Comparison of ENCODE assay signal across 16 cellular contexts in genomic region chr3:2950159-2950558, GRCh38.
"Had no signal": no experiment of that assay in that cellular context is flagged by ENCODE, and none has a peak within 500 bp of the region (broad histone marks: within the 10 kb centered on the region; RNA-seq: fewer than 3 reads in every experiment).

No MANE protein-coding gene starts in this region.

- H3K27ac Mint-ChIP-seq: activated CD4-positive, alpha-beta memory T cell treated with anti-CD3 and anti-CD28 coated beads for 36 hours; activated CD4-positive, alpha-beta T cell treated with anti-CD3 and anti-CD28 coated beads for 36 hours; activated CD8-positive, alpha-beta memory T cell treated with anti-CD3 and anti-CD28 coated beads, Interleukin-2, amount 10 ng/mL, durations not matched to agents 7 days and 5 days; activated naive CD4-positive, alpha-beta T cell treated with anti-CD3 and anti-CD28 coated beads, Interleukin-2, amount 10 ng/mL, durations not matched to agents 7 days and 5 days; activated T-helper 2 cell treated with anti-CD3 and anti-CD28 coated beads, Interferon-gamma antibody, Interleukin-2, Interleukin-4, amounts not matched to agents 10 μg/mL and 5 μg/mL and 100 μg/mL, durations not matched to agents 14 hours and 24 hours and 36 hours; natural killer cell; stimulated activated naive B cell treated with anti-CD40 and anti-IgM and Interleukin-4, amounts not matched to agents 10 μg/mL and 1 μg/mL and 100 μg/mL, for 72 hours; T-helper 17 cell had no signal

- H3K27ac ChIP-seq: coronary artery, neutrophil, tibial artery, WERI-Rb-1 had no signal

- ATAC-seq: activated CD4-positive, alpha-beta T cell treated with anti-CD3 and anti-CD28 coated beads for 36 hours; activated CD8-positive, alpha-beta memory T cell treated with anti-CD3 and anti-CD28 coated beads, Interleukin-2, amount 10 ng/mL, durations not matched to agents 7 days and 5 days; esophagus mucosa; natural killer cell; T-helper 17 cell had no signal

- H3K4me3 ChIP-seq: coronary artery, tibial artery had no signal

- H3K36me3 ChIP-seq: neutrophil, tibial artery, WERI-Rb-1 had no signal

- H3K4me3 Mint-ChIP-seq: activated CD4-positive, alpha-beta memory T cell treated with anti-CD3 and anti-CD28 coated beads for 36 hours; activated CD4-positive, alpha-beta T cell treated with anti-CD3 and anti-CD28 coated beads for 36 hours; activated CD8-positive, alpha-beta memory T cell treated with anti-CD3 and anti-CD28 coated beads, Interleukin-2, amount 10 ng/mL, durations not matched to agents 7 days and 5 days; activated naive CD4-positive, alpha-beta T cell treated with anti-CD3 and anti-CD28 coated beads, Interleukin-2, amount 10 ng/mL, durations not matched to agents 7 days and 5 days; natural killer cell; stimulated activated naive B cell treated with anti-CD40 and anti-IgM and Interleukin-4, amounts not matched to agents 10 μg/mL and 1 μg/mL and 100 μg/mL, for 72 hours; T-helper 17 cell had no signal

- H3K4me1 ChIP-seq: tibial artery had no signal

- H3K9me3 ChIP-seq: neutrophil, tibial artery had no signal

- H3K4me1 Mint-ChIP-seq: activated CD4-positive, alpha-beta T cell treated with anti-CD3 and anti-CD28 coated beads for 36 hours; activated CD8-positive, alpha-beta memory T cell treated with anti-CD3 and anti-CD28 coated beads, Interleukin-2, amount 10 ng/mL, durations not matched to agents 7 days and 5 days; activated naive CD4-positive, alpha-beta T cell treated with anti-CD3 and anti-CD28 coated beads, Interleukin-2, amount 10 ng/mL, durations not matched to agents 7 days and 5 days; natural killer cell; T-helper 17 cell had no signal

- H3K36me3 Mint-ChIP-seq: activated CD4-positive, alpha-beta memory T cell treated with anti-CD3 and anti-CD28 coated beads for 36 hours; activated CD8-positive, alpha-beta memory T cell treated with anti-CD3 and anti-CD28 coated beads, Interleukin-2, amount 10 ng/mL, durations not matched to agents 7 days and 5 days; activated naive CD4-positive, alpha-beta T cell treated with anti-CD3 and anti-CD28 coated beads, Interleukin-2, amount 10 ng/mL, durations not matched to agents 7 days and 5 days; natural killer cell; stimulated activated naive B cell treated with anti-CD40 and anti-IgM and Interleukin-4, amounts not matched to agents 10 μg/mL and 1 μg/mL and 100 μg/mL, for 72 hours had no signal

- H3K9me3 Mint-ChIP-seq: activated CD4-positive, alpha-beta memory T cell treated with anti-CD3 and anti-CD28 coated beads for 36 hours; activated naive CD4-positive, alpha-beta T cell treated with anti-CD3 and anti-CD28 coated beads, Interleukin-2, amount 10 ng/mL, durations not matched to agents 7 days and 5 days; activated T-helper 2 cell treated with anti-CD3 and anti-CD28 coated beads, Interferon-gamma antibody, Interleukin-2, Interleukin-4, amounts not matched to agents 10 μg/mL and 5 μg/mL and 100 μg/mL, durations not matched to agents 14 hours and 24 hours and 36 hours; natural killer cell; stimulated activated naive B cell treated with anti-CD40 and anti-IgM and Interleukin-4, amounts not matched to agents 10 μg/mL and 1 μg/mL and 100 μg/mL, for 72 hours had no signal

- H3K27me3 ChIP-seq: neutrophil, tibial artery had no signal

- H3K27me3 Mint-ChIP-seq: activated naive CD4-positive, alpha-beta T cell treated with anti-CD3 and anti-CD28 coated beads, Interleukin-2, amount 10 ng/mL, durations not matched to agents 7 days and 5 days had no signal

- DNase-seq: activated CD4-positive, alpha-beta memory T cell treated with anti-CD3 and anti-CD28 coated beads for 36 hours; activated CD4-positive, alpha-beta T cell treated with anti-CD3 and anti-CD28 coated beads for 36 hours; activated CD8-positive, alpha-beta memory T cell treated with anti-CD3 and anti-CD28 coated beads, Interleukin-2, amount 10 ng/mL, durations not matched to agents 7 days and 5 days; activated naive CD4-positive, alpha-beta T cell treated with anti-CD3 and anti-CD28 coated beads, Interleukin-2, amount 10 ng/mL, durations not matched to agents 7 days and 5 days; activated T-cell treated with anti-CD3 and anti-CD28 coated beads, Interleukin-2, amount 50 U/mL, for 1 hour; caudate nucleus; mesenchymal stem cell; natural killer cell; stimulated activated naive B cell treated with anti-CD40 and anti-IgM and Interleukin-4, amounts not matched to agents 10 μg/mL and 1 μg/mL and 100 μg/mL, for 72 hours; T-helper 17 cell; tibial artery; WERI-Rb-1 had no signal
